ENCODE assay signal across 26 cellular contexts in genomic region chr3:55857635-55858034, GRCh38.
A peak's percentile ranks its signal among the peaks of the same experiment; 100 is the strongest.
DNase-seq lines count a peak whose midpoint lies in the region; ATAC-seq, FAIRE-seq and TF ChIP-seq lines count a peak whose summit lies in the region.
"Had no signal": no experiment of that assay in that cellular context is flagged by ENCODE, and none has a peak within 500 bp of the region (broad histone marks: within the 10 kb centered on the region; RNA-seq: fewer than 3 reads in every experiment).

No MANE protein-coding gene starts in this region.

- no peak overlapping the region for H3K56ac ChIP-seq in H1 (replicated peaks; ENCODE audit: insufficient read length, low read depth, low read length)

- no peak for TF ChIP-seq EP300 in H1 (IDR thresholded peaks at IDR 0.05; ENCODE audit: borderline replicate concordance in 1 of 2, low read depth in 2 of 2, low read length in 2 of 2)

- H3K4ac ChIP-seq in H1 (replicated peaks; ENCODE audit: insufficient read length, low read depth, low read length), result no peak overlapping the region
- no peak overlapping the region for H3K4ac ChIP-seq in trophoblast cell (ENCODE audit: low read depth, low read length)

- BruUV-seq in mammary epithelial cell (replicated peaks; lab: Mats Ljungman, UMichigan), result no TSS peak

- 43% methylated on average over 2 of the region's 2 CpGs for WGBS in mammary epithelial cell (ENCODE audit: low coverage, missing lambda C conversion rate)
- WGBS in H1 (ENCODE audit: extremely low coverage in 1 of 2, insufficient coverage in 1 of 2, insufficient read length in 1 of 2, insufficient replicate concordance in 2 of 2, low coverage in 1 of 2, low lambda C conversion rate in 2 of 2, missing lambda C conversion rate in 1 of 2), 2 experiments, result 94% methylated on average over 2 of the region's 2 CpGs; no CpG with 5 or more reads in 1 of the 2 experiments
- no CpG with 5 or more reads among the region's 2 CpGs for WGBS in trophoblast cell (ENCODE audit: extremely low coverage, insufficient coverage, insufficient read length)

- no peak for TF ChIP-seq POLR2A in breast epithelium (IDR thresholded peaks at IDR 0.05)
- TF ChIP-seq POLR2A in H1 (IDR thresholded peaks at IDR 0.05; ENCODE audit: control extremely low read depth in 1 of 2, low read depth in 2 of 2, low read length in 2 of 2), result no peak

- DNase-seq in mammary epithelial cell (peak; percentile 14), breast epithelium (ENCODE audit: low spot score in 2 of 2) (no peak), H1 (ENCODE audit: low read depth in 1 of 2, low spot score in 2 of 2) (no peak), trophoblast cell (no peak)
- no peak for DNase-seq in activated CD4-positive, alpha-beta memory T cell treated with anti-CD3 and anti-CD28 coated beads, Interleukin-2, amount 10 ng/mL, durations not matched to agents 7 days and 5 days
- DNase-seq: ACHN; AML-193; BE2C; Calu3; CD4-positive, alpha-beta T cell; COR-L47; DMS53; DMS79 treated with DMSO at 0.1 percent for 48 hours; GF-D8; GM23248; H9 had no signal

- H2BK12ac ChIP-seq in H1 (ENCODE audit: low read depth, low read length) (no peak overlapping the region), trophoblast cell (ENCODE audit: low read length) (no peak overlapping the region)

- no peak overlapping the region for H4K12ac ChIP-seq in trophoblast cell (ENCODE audit: low read depth, low read length)

- H4K20me1 ChIP-seq in mammary epithelial cell (ENCODE audit: insufficient read depth, low read length) (no peaks in the 10 kb centered on the region), H1 (replicated peaks in 1 of 2; ENCODE audit: control insufficient read depth in 1 of 2, insufficient read depth in 2 of 2, low read length in 2 of 2) (no peaks in the 10 kb centered on the region)
- H4K20me1 ChIP-seq: BLaER1 treated with 17β-estradiol and CSF1 and Interleukin-3, amounts not matched to agents 10 nM and 100 nM had no signal

- no peaks in the 10 kb centered on the region for H3K4me1 Mint-ChIP-seq in stimulated activated memory B cell treated with anti-CD40 and anti-IgM and Interleukin-4, amounts not matched to agents 10 μg/mL and 1 μg/mL and 100 μg/mL, for 72 hours
- H3K4me1 Mint-ChIP-seq in activated CD4-positive, alpha-beta memory T cell treated with anti-CD3 and anti-CD28 coated beads, Interleukin-2, amount 10 ng/mL, durations not matched to agents 7 days and 5 days, result no peaks in the 10 kb centered on the region
- H3K4me1 Mint-ChIP-seq: CD14-positive monocyte had no signal

- H2BK120ac ChIP-seq in H1 (replicated peaks; ENCODE audit: low read depth, low read length), result no peak overlapping the region
- H2BK120ac ChIP-seq in trophoblast cell (ENCODE audit: insufficient read depth, low read length, poor library complexity), result no peak overlapping the region

- no peaks in the 10 kb centered on the region for H3K79me1 ChIP-seq in H1 (ENCODE audit: low read depth, low read length)
- H3K79me1 ChIP-seq in trophoblast cell (ENCODE audit: low read length), result no peaks in the 10 kb centered on the region

- H2BK5ac ChIP-seq in H1 (ENCODE audit: low read depth, low read length) (no peak overlapping the region), trophoblast cell (ENCODE audit: low read depth, low read length, poor library complexity) (no peak overlapping the region)

- H3K79me2 ChIP-seq in mammary epithelial cell (ENCODE audit: insufficient read depth, low read length) (no peaks in the 10 kb centered on the region), H1 (ENCODE audit: control insufficient read depth in 1 of 2, insufficient read depth in 2 of 2, low read length in 2 of 2) (no peaks in the 10 kb centered on the region), trophoblast cell (ENCODE audit: control insufficient read depth, insufficient read depth, low read length, poor library complexity) (no peaks in the 10 kb centered on the region)

- no peaks in the 10 kb centered on the region for H3K4me1 ChIP-seq in mammary epithelial cell (ENCODE audit: insufficient read depth, low read length)
- H3K4me1 ChIP-seq in breast epithelium, result no peaks in the 10 kb centered on the region
- H3K4me1 ChIP-seq in H1 (replicated peaks in 1 of 4; ENCODE audit: control insufficient read depth in 3 of 4, insufficient read depth in 4 of 4, low read length in 3 of 4), result peaks cover 0 to 9% (median 4%) of the 10 kb centered on the region in 4 experiments; a peak in 4 of 7 replicates
- H3K4me1 ChIP-seq in trophoblast cell (ENCODE audit: control insufficient read depth in 1 of 2, insufficient read depth in 2 of 2, low read length in 2 of 2), result peaks cover 0 to 2% of the 10 kb centered on the region in 2 experiments
- H3K4me1 ChIP-seq: BE2C; BLaER1 treated with 17β-estradiol and CSF1 and Interleukin-3, amounts not matched to agents 10 nM and 100 nM had no signal

- intact Hi-C loops in mammary epithelial cell (cut with micrococcal nuclease), result no loop called here
- intact Hi-C loops in breast epithelium (cut with DNase I; ENCODE audit: low total_unique reads), result no loop called here

- H3K27ac ChIP-seq in mammary epithelial cell (ENCODE audit: insufficient read depth, low read depth, low read length), result no peak overlapping the region
- H3K27ac ChIP-seq in breast epithelium, result no peak overlapping the region
- peak overlapping the region; percentile 48 for H3K27ac ChIP-seq in VCaP
- H3K27ac ChIP-seq in H1 (ENCODE audit: low read depth, low read length), result no peak overlapping the region
- no peak overlapping the region for H3K27ac ChIP-seq in trophoblast cell (ENCODE audit: low read depth, low read length)
- H3K27ac ChIP-seq: 22Rv1; BLaER1 treated with 17β-estradiol and CSF1 and Interleukin-3, amounts not matched to agents 10 nM and 100 nM; GM23248 had no signal

- no peak overlapping the region for H3K4me2 ChIP-seq in mammary epithelial cell (ENCODE audit: insufficient read depth, low read depth, low read length)
- no peak overlapping the region for H3K4me2 ChIP-seq in H1 (ENCODE audit: insufficient read depth in 1 of 2, low read depth in 2 of 2, low read length in 2 of 2)
- no peak overlapping the region for H3K4me2 ChIP-seq in trophoblast cell (ENCODE audit: low read length)
- H3K4me2 ChIP-seq: BLaER1 treated with 17β-estradiol and CSF1 and Interleukin-3, amounts not matched to agents 10 nM and 100 nM had no signal

- H2AK5ac ChIP-seq in H1 (ENCODE audit: low read depth, low read length) (no peak overlapping the region), trophoblast cell (ENCODE audit: low read length) (no peak overlapping the region)

- in situ Hi-C loops in mammary epithelial cell (cut with MboI; ENCODE audit: low sequenced_read_pairs in 2 of 2), result no loop called here

- no peak overlapping the region for H4K5ac ChIP-seq in H1 (ENCODE audit: insufficient read length, low read depth, low read length)

- ATAC-seq in stimulated activated memory B cell treated with anti-CD40 and anti-IgM and Interleukin-4, amounts not matched to agents 10 μg/mL and 1 μg/mL and 100 μg/mL, for 72 hours, result no peak
- no peak for ATAC-seq in GM19324 (IDR thresholded peaks at IDR 0.05; ENCODE audit: low FRiP score, unreplicated experiment)
- ATAC-seq: HCT116 had no signal

- no peak overlapping the region for H2BK20ac ChIP-seq in H1 (ENCODE audit: low read length)

- H3K9ac ChIP-seq in mammary epithelial cell (ENCODE audit: insufficient read depth, low read length), result no peak overlapping the region
- H3K9ac ChIP-seq in H1 (replicated peaks in 1 of 4; ENCODE audit: extremely low read depth in 1 of 4, low read depth in 3 of 4, low read length in 3 of 4), result no peak overlapping the region
- H3K9ac ChIP-seq in trophoblast cell (ENCODE audit: low read length), result no peak overlapping the region
- H3K9ac ChIP-seq: BLaER1 treated with 17β-estradiol and CSF1 and Interleukin-3, amounts not matched to agents 10 nM and 100 nM; GM23248 had no signal

- H4K8ac ChIP-seq in H1 (ENCODE audit: extremely low read depth, insufficient read depth, low read length), result no peak overlapping the region
- H4K8ac ChIP-seq in trophoblast cell (ENCODE audit: low read depth, low read length), result no peak overlapping the region

- no peak for TF ChIP-seq RAD21 in H1 (IDR thresholded peaks at IDR 0.05 in 1 of 2, conservative IDR thresholded peaks at IDR 0.05 in 1 of 2; ENCODE audit: low read depth in 2 of 2, low read length in 2 of 2)

- no peak overlapping the region for H3K4me3 ChIP-seq in mammary epithelial cell (replicated peaks in 1 of 3; ENCODE audit: insufficient read depth in 1 of 3, low read depth in 2 of 3, low read length in 3 of 3)
- no peak overlapping the region for H3K4me3 ChIP-seq in breast epithelium
- H3K4me3 ChIP-seq in H1 (ENCODE audit: extremely low read depth in 1 of 4, insufficient read depth in 2 of 4, low read depth in 3 of 4, low read length in 4 of 4), result no peak overlapping the region
- H3K4me3 ChIP-seq in trophoblast cell (ENCODE audit: low read depth, low read length), result no peak overlapping the region
- H3K4me3 ChIP-seq: BLaER1 treated with 17β-estradiol and CSF1 and Interleukin-3, amounts not matched to agents 10 nM and 100 nM; GM23248 had no signal

- H3K14ac ChIP-seq in H1 (ENCODE audit: insufficient read length) (no peak overlapping the region), trophoblast cell (ENCODE audit: low read length) (no peak overlapping the region)

- H3K36me3 Mint-ChIP-seq in stimulated activated memory B cell treated with anti-CD40 and anti-IgM and Interleukin-4, amounts not matched to agents 10 μg/mL and 1 μg/mL and 100 μg/mL, for 72 hours, result no peaks in the 10 kb centered on the region
- no peaks in the 10 kb centered on the region for H3K36me3 Mint-ChIP-seq in activated CD4-positive, alpha-beta memory T cell treated with anti-CD3 and anti-CD28 coated beads, Interleukin-2, amount 10 ng/mL, durations not matched to agents 7 days and 5 days (ENCODE audit: low read depth)
- H3K36me3 Mint-ChIP-seq: CD14-positive monocyte had no signal

- H3K9me3 Mint-ChIP-seq in stimulated activated memory B cell treated with anti-CD40 and anti-IgM and Interleukin-4, amounts not matched to agents 10 μg/mL and 1 μg/mL and 100 μg/mL, for 72 hours, result no peaks in the 10 kb centered on the region
- peaks cover 2% of the 10 kb centered on the region for H3K9me3 Mint-ChIP-seq in activated CD4-positive, alpha-beta memory T cell treated with anti-CD3 and anti-CD28 coated beads, Interleukin-2, amount 10 ng/mL, durations not matched to agents 7 days and 5 days
- H3K9me3 Mint-ChIP-seq: CD4-positive, alpha-beta T cell; H9 had no signal

- H3K27me3 ChIP-seq in mammary epithelial cell (ENCODE audit: insufficient read depth, low read length) (no peaks in the 10 kb centered on the region), breast epithelium (no peaks in the 10 kb centered on the region), H1 (replicated peaks in 1 of 4; ENCODE audit: control insufficient read depth in 3 of 4, extremely low read depth in 1 of 4, insufficient read depth in 3 of 4, low read length in 3 of 4) (no peaks in the 10 kb centered on the region), trophoblast cell (ENCODE audit: insufficient read depth, low read length) (no peaks in the 10 kb centered on the region)
- H3K27me3 ChIP-seq: BE2C; BLaER1 treated with 17β-estradiol and CSF1 and Interleukin-3, amounts not matched to agents 10 nM and 100 nM had no signal

- POLR2A ChIA-PET in H1 (lab: Charles Lee; ENCODE audit: partially characterized antibody), result no interaction called here
- POLR2A ChIA-PET in activated CD4-positive, alpha-beta memory T cell treated with anti-CD3 and anti-CD28 coated beads, Interleukin-2, amount 10 ng/mL, durations not matched to agents 7 days and 5 days (lab: Charles Lee), result no interaction called here

- no peak overlapping the region for H2BK15ac ChIP-seq in H1 (ENCODE audit: low read length)

- TF ChIP-seq CTCF in mammary epithelial cell (conservative IDR thresholded peaks at IDR 0.05 in 1 of 2, IDR thresholded peaks at IDR 0.05 in 1 of 2; ENCODE audit: extremely low read depth in 1 of 2, insufficient read depth in 1 of 2, low read depth in 1 of 2, low read length in 2 of 2) (no peak), breast epithelium (IDR thresholded peaks at IDR 0.05) (no peak), VCaP (conservative IDR thresholded peaks at IDR 0.05) (no peak), H1 (IDR thresholded peaks at IDR 0.05; ENCODE audit: control extremely low read depth in 1 of 3, insufficient read depth in 1 of 3, low read depth in 1 of 3, low read length in 3 of 3) (no peak)

- no peaks in the 10 kb centered on the region for H3K9me3 ChIP-seq in mammary epithelial cell (replicated peaks; ENCODE audit: insufficient read depth, low read length)
- no peaks in the 10 kb centered on the region for H3K9me3 ChIP-seq in breast epithelium
- no peaks in the 10 kb centered on the region for H3K9me3 ChIP-seq in H1 (ENCODE audit: insufficient read depth in 2 of 2, low read depth in 1 of 2, low read length in 1 of 2)
- H3K9me3 ChIP-seq in trophoblast cell (ENCODE audit: insufficient read depth, low read depth, low read length), result no peaks in the 10 kb centered on the region
- H3K9me3 ChIP-seq: BE2C; BLaER1 treated with 17β-estradiol and CSF1 and Interleukin-3, amounts not matched to agents 10 nM and 100 nM had no signal

- no peaks in the 10 kb centered on the region for H3K36me3 ChIP-seq in mammary epithelial cell (ENCODE audit: insufficient read depth, low read length)
- H3K36me3 ChIP-seq in breast epithelium, result no peaks in the 10 kb centered on the region
- no peaks in the 10 kb centered on the region for H3K36me3 ChIP-seq in H1 (ENCODE audit: control insufficient read depth in 2 of 4, insufficient read depth in 4 of 4, low read length in 3 of 4)
- H3K36me3 ChIP-seq in trophoblast cell (ENCODE audit: control insufficient read depth in 1 of 2, insufficient read depth in 2 of 2, low read length in 2 of 2), result no peaks in the 10 kb centered on the region
- H3K36me3 ChIP-seq: BE2C; BLaER1 treated with 17β-estradiol and CSF1 and Interleukin-3, amounts not matched to agents 10 nM and 100 nM had no signal

- no peak overlapping the region for H3K4me3 Mint-ChIP-seq in stimulated activated memory B cell treated with anti-CD40 and anti-IgM and Interleukin-4, amounts not matched to agents 10 μg/mL and 1 μg/mL and 100 μg/mL, for 72 hours
- H3K4me3 Mint-ChIP-seq in activated CD4-positive, alpha-beta memory T cell treated with anti-CD3 and anti-CD28 coated beads, Interleukin-2, amount 10 ng/mL, durations not matched to agents 7 days and 5 days, result no peak overlapping the region
- H3K4me3 Mint-ChIP-seq: CD14-positive monocyte; CD4-positive, alpha-beta T cell; H9 had no signal

- H4K91ac ChIP-seq in H1 (replicated peaks; ENCODE audit: insufficient read length, low read length) (no peak overlapping the region), trophoblast cell (ENCODE audit: low read depth, low read length) (no peak overlapping the region)

- no peak overlapping the region for H2AFZ ChIP-seq in mammary epithelial cell (ENCODE audit: low read depth, low read length)
- no peak overlapping the region for H2AFZ ChIP-seq in H1 (ENCODE audit: low read length)
- H2AFZ ChIP-seq in trophoblast cell (ENCODE audit: insufficient read depth, low read length, poor library complexity), result no peak overlapping the region
- H2AFZ ChIP-seq: GM23248 had no signal

- no peaks in the 10 kb centered on the region for H3K23me2 ChIP-seq in H1 (ENCODE audit: low read depth, low read length)

- dilution Hi-C loops in mammary epithelial cell (cut with HindIII; ENCODE audit: low sequenced_read_pairs), result no loop called here

- no peak for FAIRE-seq in H1 (lab: Jason Lieb, UNC)
- FAIRE-seq: A204.1, GM12891, GM18507 had no signal

- no peak overlapping the region for H3K18ac ChIP-seq in H1 (ENCODE audit: extremely low read depth, low read length)
- no peak overlapping the region for H3K18ac ChIP-seq in trophoblast cell (ENCODE audit: low read length)

- no peak overlapping the region for H3K27ac Mint-ChIP-seq in stimulated activated memory B cell treated with anti-CD40 and anti-IgM and Interleukin-4, amounts not matched to agents 10 μg/mL and 1 μg/mL and 100 μg/mL, for 72 hours
- no peak overlapping the region for H3K27ac Mint-ChIP-seq in activated CD4-positive, alpha-beta memory T cell treated with anti-CD3 and anti-CD28 coated beads, Interleukin-2, amount 10 ng/mL, durations not matched to agents 7 days and 5 days
- H3K27ac Mint-ChIP-seq: CD14-positive monocyte; CD4-positive, alpha-beta T cell; H9 had no signal

- H3K23ac ChIP-seq in H1 (ENCODE audit: insufficient read length) (no peak overlapping the region), trophoblast cell (ENCODE audit: low read length) (peak overlapping the region; percentile 46)

- no peaks in the 10 kb centered on the region for H3K27me3 Mint-ChIP-seq in stimulated activated memory B cell treated with anti-CD40 and anti-IgM and Interleukin-4, amounts not matched to agents 10 μg/mL and 1 μg/mL and 100 μg/mL, for 72 hours
- H3K27me3 Mint-ChIP-seq in activated CD4-positive, alpha-beta memory T cell treated with anti-CD3 and anti-CD28 coated beads, Interleukin-2, amount 10 ng/mL, durations not matched to agents 7 days and 5 days, result no peaks in the 10 kb centered on the region

- CTCF ChIA-PET in mammary epithelial cell (lab: Charles Lee; ENCODE audit: low non-redundant PET), result no interaction called here
- CTCF ChIA-PET in H1 (lab: Charles Lee; ENCODE audit: partially characterized antibody), result interaction anchor here (1.4 to 3.7 kb wide), 2 partner anchors 11 to 19 kb away, joined by 6 to 13 read pairs; no protein-coding TSS in a partner anchor
- CTCF ChIA-PET in activated CD4-positive, alpha-beta memory T cell treated with anti-CD3 and anti-CD28 coated beads, Interleukin-2, amount 10 ng/mL, durations not matched to agents 7 days and 5 days (lab: Charles Lee), result no interaction called here
